23 cellular contexts compared by ENCODE assay signal in genomic region chr2:237568121-237568660, GRCh38. TPM values are rescaled to one million over a fixed set of nuclear protein-coding genes. Genes with fewer than 3 reads are reported as not detected.
DNase-seq lines count a peak whose midpoint lies in the region; ATAC-seq and TF ChIP-seq lines count a peak whose summit lies in the region.
"Had no signal": no experiment of that assay in that cellular context is flagged by ENCODE, and none has a peak within 500 bp of the region (broad histone marks: within the 10 kb centered on the region; RNA-seq: fewer than 3 reads in every experiment).

No MANE protein-coding gene starts in this region.

- H3K4me1 ChIP-seq in neuronal stem cell (ENCODE audit: control insufficient read depth in 2 of 2, insufficient read depth in 1 of 2, low read depth in 1 of 2, low read length in 2 of 2) = no peaks in the 10 kb centered on the region
- H3K4me1 ChIP-seq in GM23338 (ENCODE audit: insufficient read depth) = peaks cover 6% of the 10 kb centered on the region; the same call in 1 of the 2 replicates
- H3K4me1 ChIP-seq: Caco-2 had no signal

- no peaks in the 10 kb centered on the region for H3K36me3 Mint-ChIP-seq in naive thymus-derived CD8-positive, alpha-beta T cell
- no peaks in the 10 kb centered on the region for H3K36me3 Mint-ChIP-seq in GM23338 (ENCODE audit: low read depth)
- H3K36me3 Mint-ChIP-seq: IgD-negative memory B cell had no signal

- no peak overlapping the region for H3K4me3 Mint-ChIP-seq in naive thymus-derived CD8-positive, alpha-beta T cell
- H3K4me3 Mint-ChIP-seq in GM23338 = no peak overlapping the region
- H3K4me3 Mint-ChIP-seq: CD4-positive, alpha-beta T cell; HFFc6; IgD-negative memory B cell had no signal

- H2BK15ac ChIP-seq in neuronal stem cell (ENCODE audit: low read length) = no peak overlapping the region

- H3K23ac ChIP-seq in neuronal stem cell (ENCODE audit: low read depth, low read length, poor library complexity) = peak overlapping the region; percentile 47

- H3K27ac ChIP-seq in neuronal stem cell (replicated peaks; ENCODE audit: low read length) (no peak overlapping the region), GM23338 (ENCODE audit: low read depth) (no peak overlapping the region)
- H3K27ac ChIP-seq: 22Rv1, A549, C4-2B, HL-60 had no signal

- H3K36me3 ChIP-seq in neuronal stem cell (replicated peaks in 1 of 2; ENCODE audit: control insufficient read depth in 2 of 2, insufficient read depth in 2 of 2, low read length in 2 of 2) (no peaks in the 10 kb centered on the region), GM23338 (ENCODE audit: insufficient read depth) (no peaks in the 10 kb centered on the region)

- H3K4me1 Mint-ChIP-seq in naive thymus-derived CD8-positive, alpha-beta T cell = peaks cover 3 to 6% (median 4%) of the 10 kb centered on the region in 4 donors
- peaks cover 19% of the 10 kb centered on the region for H3K4me1 Mint-ChIP-seq in GM23338

- peaks cover 0 to 9% (median 0%) of the 10 kb centered on the region in 3 experiments for H3K27me3 ChIP-seq in neuronal stem cell (ENCODE audit: control insufficient read depth in 3 of 3, insufficient read depth in 3 of 3, low read depth in 1 of 3, low read length in 3 of 3)
- no peaks in the 10 kb centered on the region for H3K27me3 ChIP-seq in GM23338 (ENCODE audit: insufficient read depth)

- no CpG with 5 or more reads among the region's 9 CpGs for WGBS in neuronal stem cell (ENCODE audit: extremely low coverage in 2 of 2, insufficient read length in 2 of 2, insufficient replicate concordance in 1 of 2), 2 donors

- H4K8ac ChIP-seq in neuronal stem cell (ENCODE audit: low read depth, low read length) = no peak overlapping the region

- H3K14ac ChIP-seq in neuronal stem cell (ENCODE audit: low read length) = peak overlapping the region; percentile 95

- H3K79me2 ChIP-seq in GM23338 (replicated peaks; ENCODE audit: insufficient read depth) = no peaks in the 10 kb centered on the region

- H2AFZ ChIP-seq in neuronal stem cell (ENCODE audit: low read length) = no peak overlapping the region
- H2AFZ ChIP-seq in GM23338 = no peak overlapping the region

- no peaks in the 10 kb centered on the region for H3K9me3 Mint-ChIP-seq in naive thymus-derived CD8-positive, alpha-beta T cell
- H3K9me3 Mint-ChIP-seq in GM23338 = no peaks in the 10 kb centered on the region; the same call in 2 of the 3 replicates
- H3K9me3 Mint-ChIP-seq: CD4-positive, alpha-beta T cell; HFFc6 had no signal

- H2BK120ac ChIP-seq in neuronal stem cell (ENCODE audit: low read depth, low read length) = no peak overlapping the region

- H2BK5ac ChIP-seq in neuronal stem cell (ENCODE audit: low read length) = no peak overlapping the region

- no peak overlapping the region for H3K9ac ChIP-seq in neuronal stem cell (ENCODE audit: low read depth, low read length, poor library complexity)

- no peak overlapping the region for H3K4me2 ChIP-seq in neuronal stem cell (ENCODE audit: insufficient read depth, low read length, poor library complexity, severe bottlenecking)
- H3K4me2 ChIP-seq in GM23338 = no peak overlapping the region
- H3K4me2 ChIP-seq: A549 had no signal

- H2AK5ac ChIP-seq in neuronal stem cell (ENCODE audit: low read depth, low read length) = no peak overlapping the region

- POLR2A ChIA-PET in naive thymus-derived CD8-positive, alpha-beta T cell (lab: Charles Lee) = no interaction called here

- H3K27ac Mint-ChIP-seq in naive thymus-derived CD8-positive, alpha-beta T cell = no peak overlapping the region
- H3K27ac Mint-ChIP-seq in GM23338 = no peak overlapping the region
- H3K27ac Mint-ChIP-seq: CD4-positive, alpha-beta T cell; HFFc6; IgD-negative memory B cell had no signal

- H3K27me3 Mint-ChIP-seq in naive thymus-derived CD8-positive, alpha-beta T cell = peaks cover 0 to 15% (median 5%) of the 10 kb centered on the region in 5 donors
- peaks cover 7% of the 10 kb centered on the region for H3K27me3 Mint-ChIP-seq in GM23338 (ENCODE audit: insufficient read depth, low read depth, poor library complexity)

- H3K9me2 ChIP-seq in GM23338 (ENCODE audit: insufficient read depth) = no peaks in the 10 kb centered on the region

- ATAC-seq in naive thymus-derived CD8-positive, alpha-beta T cell = no peak
- no peak for ATAC-seq in GM23338
- ATAC-seq: A549, HCT116 had no signal

- TF ChIP-seq CTCF in GM23338 (conservative IDR thresholded peaks at IDR 0.05; ENCODE audit: low read depth in 2 of 2) = no peak

- no peaks in the 10 kb centered on the region for H3F3A ChIP-seq in GM23338 (replicated peaks; ENCODE audit: low read depth)

- H3K79me1 ChIP-seq in neuronal stem cell (ENCODE audit: low read depth, low read length) = peaks cover 2% of the 10 kb centered on the region

- intact Hi-C loops in posterior vena cava (cut with DNase I) = no loop called here

- no peak overlapping the region for H2BK12ac ChIP-seq in neuronal stem cell (ENCODE audit: low read length)

- peak; percentile 45 for DNase-seq in activated effector memory CD4-positive, alpha-beta T cell treated with anti-CD3 and anti-CD28 coated beads, Interleukin-2, amount 50 U/mL, for 16 hours
- DNase-seq in activated effector memory CD4-positive, alpha-beta T cell treated with Interleukin-2 at 50 U/mL for 16 hours = no peak
- DNase-seq in neuronal stem cell (ENCODE audit: low spot score) = no peak
- peak; percentile 68 for DNase-seq in posterior vena cava (ENCODE audit: low spot score)
- DNase-seq in stimulated activated CD8-positive, alpha-beta memory T cell treated with anti-CD3 and anti-CD28 coated beads, Interleukin-4, amount 100 ng/mL, for 48 hours = no peak
- no peak for DNase-seq in anterior cingulate cortex (lab: John Stamatoyannopoulos, UW)
- no peak for DNase-seq in naive thymus-derived CD8-positive, alpha-beta T cell
- DNase-seq in GM23338 (ENCODE audit: low spot score) = no peak
- DNase-seq: AML-193; Caco-2; CD4-positive, alpha-beta T cell; DMS79; GF-D8; HFFc6 had no signal

- peaks cover 0 to 8% of the 10 kb centered on the region in 2 donors for H3K9me3 ChIP-seq in neuronal stem cell (replicated peaks in 1 of 2; ENCODE audit: control insufficient read depth in 2 of 2, insufficient read depth in 1 of 2, low read depth in 1 of 2, low read length in 2 of 2)
- H3K9me3 ChIP-seq: A549, Caco-2 had no signal

- no peak overlapping the region for H4K91ac ChIP-seq in neuronal stem cell (ENCODE audit: low read depth, low read length, poor library complexity)

- no peaks in the 10 kb centered on the region for H4K20me1 ChIP-seq in GM23338 (replicated peaks; ENCODE audit: insufficient read depth)

- peak overlapping the region; percentile 41 for H3K18ac ChIP-seq in neuronal stem cell (ENCODE audit: low read length)

- H3K4me3 ChIP-seq in neuronal stem cell (ENCODE audit: low read length in 2 of 2) = no peak overlapping the region
- H3K4me3 ChIP-seq in GM23338 = no peak overlapping the region
- H3K4me3 ChIP-seq: A549 had no signal

- no peak overlapping the region for H3K4ac ChIP-seq in neuronal stem cell (ENCODE audit: low read length)

TF ChIP-seq in GM23338, 12 proteins besides CTCF, POLR2A, EP300 and RAD21:
- no peak for TF ChIP-seq CREB1 (CRISPR knock-in tag; IDR thresholded peaks at IDR 0.05; ENCODE audit: low read depth)
- TF ChIP-seq POLR2AphosphoS5 (IDR thresholded peaks at IDR 0.05; ENCODE audit: low read depth) = no peak
- TF ChIP-seq JUNB (IDR thresholded peaks at IDR 0.05; ENCODE audit: unreplicated experiment) = no peak
- no peak for TF ChIP-seq ZNF114 (CRISPR knock-in tag; IDR thresholded peaks at IDR 0.05)

RNA-seq across cellular contexts. Expression of gene PRLH, which starts 1.8 kb away (rescaled TPM):
- polyA plus RNA-seq in neuronal stem cell (2013, experiment 1 of 2) = not detected
- polyA plus RNA-seq in neuronal stem cell (2013, experiment 2 of 2) = not detected
- total RNA-seq in posterior vena cava = not detected
- total RNA-seq in naive thymus-derived CD8-positive, alpha-beta T cell = not detected
- polyA plus RNA-seq in naive thymus-derived CD8-positive, alpha-beta T cell = not detected
- not detected in 2 replicates for total RNA-seq in GM23338 (2014; rRNA removed; shearing (Covaris generic))
- polyA plus RNA-seq in GM23338 (2016; fragmentation: Nextera tagmentation; extraction: Ambion mirVana) = not detected in 2 replicates
- total RNA-seq: Caco-2; CD4-positive, alpha-beta T cell; Daoy; HFFc6; HT1080 had no signal
- polyA plus RNA-seq: A549, BJ, IgD-negative memory B cell had no signal

RNA-seq across cellular contexts. Expression of gene RAB17, which starts 22.3 kb away (rescaled TPM):
- polyA plus RNA-seq in neuronal stem cell (2013, experiment 1 of 2) = 0.15 TPM
- polyA plus RNA-seq in neuronal stem cell (2013, experiment 2 of 2) = not detected
- total RNA-seq in posterior vena cava = 1 to 10 TPM; 2.0 to 2.7 TPM
- total RNA-seq in naive thymus-derived CD8-positive, alpha-beta T cell = not detected
- polyA plus RNA-seq in naive thymus-derived CD8-positive, alpha-beta T cell = not detected
- total RNA-seq in GM23338 (2014; rRNA removed; shearing (Covaris generic)) = 21.4 and 26.9 TPM in 2 replicates
- 17.4 and 22.4 TPM in 2 replicates for polyA plus RNA-seq in GM23338 (2016; fragmentation: Nextera tagmentation; extraction: Ambion mirVana)
- total RNA-seq: CD4-positive, alpha-beta T cell; HT1080 had no signal
- polyA plus RNA-seq: IgD-negative memory B cell had no signal

RNA-seq across cellular contexts. Expression of gene LRRFIP1, which starts 59.2 kb away (rescaled TPM):
- 30.3 TPM for polyA plus RNA-seq in neuronal stem cell (2013, experiment 1 of 2)
- polyA plus RNA-seq in neuronal stem cell (2013, experiment 2 of 2) = 33.9 TPM
- total RNA-seq in posterior vena cava = 100 to 1,000 TPM; 180 to 357 TPM
- total RNA-seq in naive thymus-derived CD8-positive, alpha-beta T cell = 100 to 1,000 TPM; 102 to 103 TPM
- polyA plus RNA-seq in naive thymus-derived CD8-positive, alpha-beta T cell = 10 to 100 TPM; 72.9 to 91.8 (median 81.6) TPM
- 57.4 and 59.6 TPM in 2 replicates for total RNA-seq in GM23338 (2014; rRNA removed; shearing (Covaris generic))
- polyA plus RNA-seq in GM23338 (2016; fragmentation: Nextera tagmentation; extraction: Ambion mirVana) = 160 and 178 TPM in 2 replicates

Comparison
In these comparisons a context has a peak if more than half of its experiments do, and no peak if none do; other contexts are left out.
1. DNase-seq: peak in activated effector memory CD4-positive, alpha-beta T cell treated with anti-CD3 and anti-CD28 coated beads, Interleukin-2, amount 50 U/mL, for 16 hours (single experiment) and posterior vena cava (single experiment); none in activated effector memory CD4-positive, alpha-beta T cell treated with Interleukin-2 at 50 U/mL for 16 hours (single experiment), neuronal stem cell (single experiment), stimulated activated CD8-positive, alpha-beta memory T cell treated with anti-CD3 and anti-CD28 coated beads, Interleukin-4, amount 100 ng/mL, for 48 hours (single experiment), anterior cingulate cortex (0 of 58), naive thymus-derived CD8-positive, alpha-beta T cell (0 of 10) and GM23338 (single experiment).